Comparison of ENCODE assay signal across 17 cellular contexts in the genomic region with DNA sequence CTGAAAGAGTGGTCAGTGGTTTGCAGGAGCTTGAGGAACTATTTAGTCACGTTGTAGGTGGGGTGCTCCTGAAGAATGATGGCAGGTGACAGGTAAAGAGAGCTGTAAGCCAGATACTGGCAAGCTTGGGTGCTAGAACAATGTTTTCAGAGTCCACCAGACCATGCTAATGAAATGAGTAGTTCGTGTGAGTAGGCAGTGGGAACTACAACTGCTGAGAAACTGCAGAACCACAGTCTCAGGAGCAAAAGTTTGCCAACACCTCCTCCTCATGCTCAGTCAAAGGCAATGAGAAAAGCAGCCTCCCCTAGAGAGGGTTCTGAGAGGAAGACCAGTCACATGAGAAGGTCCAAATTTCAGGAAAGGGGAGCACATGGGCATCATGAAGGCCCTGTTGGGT.
DNase-seq lines count a peak whose midpoint lies in the region; ATAC-seq and TF ChIP-seq lines count a peak whose summit lies in the region.
"Had no signal": no experiment of that assay in that cellular context is flagged by ENCODE, and none has a peak within 500 bp of the region (broad histone marks: within the 10 kb centered on the region; RNA-seq: fewer than 3 reads in every experiment).

No MANE protein-coding gene starts in this region.

- 60 to 76% (median 70%) methylated on average over 2 of the region's 2 CpGs for WGBS in spleen, 5 donors

- peak overlapping the region; percentile 1 for H2AFZ ChIP-seq in SU-DHL-6 (ENCODE audit: low read depth, low read length, severe bottlenecking)

- no peak overlapping the region for H3K4me3 ChIP-seq in SU-DHL-6 (ENCODE audit: insufficient read depth, low read length, poor library complexity, severe bottlenecking)
- no peak overlapping the region for H3K4me3 ChIP-seq in spleen
- no peak overlapping the region for H3K4me3 ChIP-seq in upper lobe of right lung
- H3K4me3 ChIP-seq: HAP-1 had no signal

- TF ChIP-seq CTCF in SU-DHL-6 (IDR thresholded peaks at IDR 0.05; ENCODE audit: insufficient read depth, low read length, poor library complexity, severe bottlenecking) (no peak), spleen (IDR thresholded peaks at IDR 0.05 in 8 of 11, conservative IDR thresholded peaks at IDR 0.05 in 3 of 11) (no peak), upper lobe of right lung (IDR thresholded peaks at IDR 0.05) (no peak)

- H3K27me3 ChIP-seq in SU-DHL-6 (ENCODE audit: low read length), result no peaks in the 10 kb centered on the region
- no peaks in the 10 kb centered on the region for H3K27me3 ChIP-seq in spleen (replicated peaks in 1 of 7)
- no peaks in the 10 kb centered on the region for H3K27me3 ChIP-seq in upper lobe of right lung

- no peak overlapping the region for H3K9ac ChIP-seq in SU-DHL-6 (ENCODE audit: low read length)
- H3K9ac ChIP-seq: KMS-11 had no signal

- no peak for TF ChIP-seq POLR2A in spleen (IDR thresholded peaks at IDR 0.05)

- H3K4me2 ChIP-seq in SU-DHL-6 (ENCODE audit: low read depth, low read length, poor library complexity, severe bottlenecking), result no peak overlapping the region
- H3K4me2 ChIP-seq: KMS-11 had no signal

- H3K79me2 ChIP-seq in SU-DHL-6 (ENCODE audit: insufficient read depth, low read length), result no peaks in the 10 kb centered on the region

- H3K4me1 ChIP-seq in spleen (no peaks in the 10 kb centered on the region), upper lobe of right lung (no peaks in the 10 kb centered on the region)
- H3K4me1 ChIP-seq: HAP-1 had no signal

- no peaks in the 10 kb centered on the region for H3F3A ChIP-seq in SU-DHL-6 (ENCODE audit: insufficient read depth)

- intact Hi-C loops in spleen (cut with DNase I; ENCODE audit: low total_unique reads) (no loop called here), upper lobe of right lung (cut with DNase I) (no loop called here)

- DNase-seq in NCI-H1092 treated with DMSO at 0.1 percent for 48 hours (lab: John Stamatoyannopoulos, UW) (no peak), spleen (no peak), NCI-H2196 (lab: John Stamatoyannopoulos, UW; ENCODE audit: unreplicated experiment) (no peak), upper lobe of right lung (no peak)
- DNase-seq: CD8-positive, alpha-beta T cell; COR-L47; DMS153; DMS79 treated with DMSO at 0.1 percent for 48 hours; EL had no signal

- H4K20me1 ChIP-seq in SU-DHL-6 (ENCODE audit: low read depth, low read length), result no peaks in the 10 kb centered on the region

- H3K27ac ChIP-seq in SU-DHL-6 (ENCODE audit: low read depth, low read length) (no peak overlapping the region), spleen (no peak overlapping the region), upper lobe of right lung (no peak overlapping the region)
- H3K27ac ChIP-seq: 22Rv1, KMS-11 had no signal

- H3K9me3 ChIP-seq in SU-DHL-6 (ENCODE audit: insufficient read depth, low read length) (peaks cover 19% of the 10 kb centered on the region; the same call in 1 of the 2 replicates), spleen (peaks cover 13 to 43% (median 38%) of the 10 kb centered on the region in 8 donors), upper lobe of right lung (peaks cover 22% of the 10 kb centered on the region)

- ATAC-seq in GM18498 (IDR thresholded peaks at IDR 0.05; ENCODE audit: unreplicated experiment), result peak; percentile 61
- ATAC-seq in GM18870 (IDR thresholded peaks at IDR 0.05; ENCODE audit: unreplicated experiment), result peak; percentile 42
- ATAC-seq in HG02610 (IDR thresholded peaks at IDR 0.05; ENCODE audit: unreplicated experiment), result peak; percentile 76
- no peak for ATAC-seq in upper lobe of right lung
- ATAC-seq: CD8-positive, alpha-beta T cell; HepG2 had no signal

- H3K36me3 ChIP-seq in SU-DHL-6 (ENCODE audit: low read length) (no peaks in the 10 kb centered on the region), spleen (peaks cover 0 to 5% (median 0%) of the 10 kb centered on the region in 6 donors), upper lobe of right lung (no peaks in the 10 kb centered on the region)
- H3K36me3 ChIP-seq: HAP-1 had no signal

- H3K9me2 ChIP-seq in SU-DHL-6 (replicated peaks; ENCODE audit: insufficient read depth, low read length), result no peaks in the 10 kb centered on the region
